ENCODE assay signal across 8 cellular contexts in the genomic region with DNA sequence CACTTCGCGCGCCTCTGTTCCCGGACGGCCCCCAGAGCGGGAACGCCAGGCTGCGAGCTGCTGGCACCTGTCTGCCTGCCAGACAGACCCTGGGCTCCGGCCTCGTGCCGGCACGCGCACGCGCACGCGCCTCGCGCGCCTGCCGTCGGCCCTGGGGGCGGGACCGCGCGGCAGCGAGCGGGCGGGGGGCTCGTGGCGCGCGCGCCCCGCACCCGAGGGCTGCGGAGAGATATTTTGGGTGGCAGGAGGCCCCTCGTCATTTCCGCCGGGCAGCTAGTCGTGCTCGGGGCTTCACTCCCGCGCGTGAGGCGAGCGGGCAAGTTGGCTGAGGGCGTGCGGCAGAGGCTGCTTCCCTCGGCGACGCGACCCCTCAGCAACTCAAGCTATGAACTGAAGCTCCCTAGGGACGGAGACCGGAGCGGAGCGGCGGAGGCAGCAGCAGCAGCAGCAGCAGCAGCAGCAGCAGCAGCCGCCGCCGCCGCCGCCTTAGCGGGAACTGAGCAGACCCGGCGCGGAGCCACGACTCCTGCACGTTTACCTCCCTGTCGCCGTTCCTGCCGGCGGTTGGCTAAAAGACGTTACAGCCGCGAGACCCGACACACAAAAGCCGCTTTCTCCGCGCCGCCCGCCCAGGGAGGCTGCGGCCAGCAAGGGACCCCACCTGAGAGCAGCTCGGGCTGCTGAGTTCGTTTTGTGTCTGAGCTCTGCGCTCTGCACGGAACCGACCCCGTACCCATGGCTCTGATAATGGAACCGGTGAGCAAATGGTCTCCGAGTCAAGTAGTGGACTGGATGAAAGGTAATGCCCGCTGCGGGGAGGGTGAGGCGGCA. TPM values are rescaled to one million over a fixed set of nuclear protein-coding genes. Genes with fewer than 3 reads are reported as not detected.
DNase-seq lines count a peak whose midpoint lies in the region; ATAC-seq lines count a peak whose summit lies in the region.

CNKSR2 (plus strand) TSS at position 256 of the 831 bp plus-strand sequence; CDS start at position 736, 480 bp downstream.

- peaks cover 30% of the 10 kb centered on the region for H3K27me3 ChIP-seq in MG63

- peak; percentile 12 for DNase-seq in DMS79 treated with DMSO at 0.1 percent for 48 hours (lab: John Stamatoyannopoulos, UW)
- peak; percentile 36 for DNase-seq in MG63
- peak; percentile 55 for DNase-seq in T follicular helper cell (ENCODE audit: low read depth)
- peak; percentile 87 for DNase-seq in iPS-NIHi11 (ENCODE audit: low spot score)
- DNase-seq in stimulated activated CD4-positive, alpha-beta T cell treated with anti-CD3 and anti-CD28 coated beads, Interleukin-12 subunit alpha, Interleukin-12 subunit beta, amount 100 ng/mL, for 48 hours (ENCODE audit: low read depth in 2 of 3, low spot score in 1 of 3), result peak; percentile 18 to 51 (median 38)
- DNase-seq in globus pallidus (ENCODE audit: low spot score), result no peak

- ATAC-seq in GM21717 (IDR thresholded peaks at IDR 0.05; ENCODE audit: unreplicated experiment), result peak; percentile 66

- peak within 1 kb of the TSS; percentile 40 for H3K4me3 ChIP-seq in MG63

- no peaks in the 10 kb centered on the region for H3K36me3 ChIP-seq in MG63

- H3K9me3 ChIP-seq in MG63, result no peaks in the 10 kb centered on the region

- H3K27ac ChIP-seq in angular gyrus (ENCODE audit: low read depth, low read length), result peak within 1 kb of the TSS; percentile 66

RNA-seq across cellular contexts. Expression of gene CNKSR2, which starts in this region (rescaled TPM):
- 0.07 TPM in 1 of 2 replicates, not detected in the other for total RNA-seq in MG63 (2014; rRNA removed; shearing (Covaris generic); ENCODE audit: low replicate concordance)

Comparison
In these comparisons a context has a peak if more than half of its experiments do, and no peak if none do; other contexts are left out.
1. Peak in DNase-seq and H3K4me3 ChIP-seq in MG63; RNA of the gene not detected or under 1 TPM.